8 cellular contexts compared by ENCODE assay signal in the genomic region with DNA sequence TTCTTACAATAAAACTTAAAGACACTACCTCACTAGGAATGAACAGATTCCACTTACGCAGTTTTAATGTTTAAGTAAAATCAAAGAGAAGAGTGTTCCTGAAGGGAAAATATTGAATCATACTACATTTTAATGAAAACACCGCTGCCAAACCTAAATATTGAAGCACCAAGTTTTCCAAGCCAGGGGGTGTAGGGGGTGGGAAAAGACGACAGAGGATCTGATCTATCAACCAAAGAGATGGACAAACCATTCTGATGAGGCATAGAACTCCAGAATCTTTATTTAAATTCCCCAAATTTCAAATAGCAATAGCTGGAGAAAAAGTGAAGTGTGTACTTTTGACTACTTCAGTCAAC. TPM values are rescaled to one million over a fixed set of nuclear protein-coding genes. Genes with fewer than 3 reads are reported as not detected.
DNase-seq lines count a peak whose midpoint lies in the region; ATAC-seq and TF ChIP-seq lines count a peak whose summit lies in the region.

No MANE protein-coding gene starts in this region.

- no peak for TF ChIP-seq POLR2A in thyroid gland (IDR thresholded peaks at IDR 0.05)

- no peak for TF ChIP-seq RAD21 in liver (IDR thresholded peaks at IDR 0.05)

- H3K36me3 Mint-ChIP-seq in activated CD8-positive, alpha-beta memory T cell treated with anti-CD3 and anti-CD28 coated beads, Interleukin-2, amount 10 ng/mL, durations not matched to agents 7 days and 5 days: peaks cover 30% of the 10 kb centered on the region

- H3K9me3 ChIP-seq in ascending aorta: no peaks in the 10 kb centered on the region
- no peaks in the 10 kb centered on the region for H3K9me3 ChIP-seq in liver (ENCODE audit: control insufficient read depth in 4 of 4, low read length in 3 of 4)
- no peaks in the 10 kb centered on the region for H3K9me3 ChIP-seq in thyroid gland

- TF ChIP-seq CTCF in ascending aorta (IDR thresholded peaks at IDR 0.05): no peak
- no peak for TF ChIP-seq CTCF in liver (IDR thresholded peaks at IDR 0.05; ENCODE audit: low read depth, low read length, missing input control)
- no peak for TF ChIP-seq CTCF in thyroid gland (IDR thresholded peaks at IDR 0.05)

- H3K27me3 Mint-ChIP-seq in activated CD8-positive, alpha-beta memory T cell treated with anti-CD3 and anti-CD28 coated beads, Interleukin-2, amount 10 ng/mL, durations not matched to agents 7 days and 5 days: no peaks in the 10 kb centered on the region

- H3K4me1 ChIP-seq in ascending aorta: peaks cover 0 to 21% of the 10 kb centered on the region in 2 donors
- peaks cover 0 to 27% (median 18%) of the 10 kb centered on the region in 4 donors for H3K4me1 ChIP-seq in liver (ENCODE audit: control insufficient read depth in 4 of 4, insufficient read depth in 4 of 4, low read length in 3 of 4)
- H3K4me1 ChIP-seq in thyroid gland: peaks cover 19 to 20% of the 10 kb centered on the region in 2 donors

- H3K27ac Mint-ChIP-seq in activated CD8-positive, alpha-beta memory T cell treated with anti-CD3 and anti-CD28 coated beads, Interleukin-2, amount 10 ng/mL, durations not matched to agents 7 days and 5 days: peak overlapping the region; percentile 100

- intact Hi-C loops in ascending aorta (cut with DNase I): loop anchor here (2.0 to 10.0 kb wide), 3 partner anchors 32 to 284 kb away; a partner anchor contains a TSS
- intact Hi-C loops in thyroid gland (cut with DNase I): loop anchor here (5.0 kb wide), 1 partner anchor 38 kb away; no protein-coding TSS in a partner anchor

- CTCF ChIA-PET in activated CD8-positive, alpha-beta memory T cell treated with anti-CD3 and anti-CD28 coated beads, Interleukin-2, amount 10 ng/mL, durations not matched to agents 7 days and 5 days (lab: Charles Lee): interaction anchor here (0.8 to 6.9 kb wide), 8 partner anchors 22 to 199 kb away, joined by 3 to 199 read pairs (median 4); no protein-coding TSS in a partner anchor

- H3K27me3 ChIP-seq in ascending aorta (no peaks in the 10 kb centered on the region), liver (ENCODE audit: control insufficient read depth in 4 of 4, insufficient read depth in 4 of 4, low read length in 3 of 4) (no peaks in the 10 kb centered on the region), thyroid gland (no peaks in the 10 kb centered on the region)

- H3K36me3 ChIP-seq in ascending aorta (no peaks in the 10 kb centered on the region), liver (ENCODE audit: control insufficient read depth in 4 of 4, insufficient read depth in 3 of 4, low read depth in 1 of 4, low read length in 3 of 4) (no peaks in the 10 kb centered on the region), thyroid gland (no peaks in the 10 kb centered on the region)

- 6% methylated on average over 3 of the region's 3 CpGs for WGBS in liver
- WGBS in thyroid gland, 2 donors: 10 to 13% methylated on average over 3 of the region's 3 CpGs

- H3K9ac ChIP-seq in liver (ENCODE audit: low read depth in 1 of 2, low read length in 2 of 2): peak overlapping the region; percentile 86 to 89

- H3K27ac ChIP-seq in ascending aorta (peak overlapping the region; percentile 89 to 97), liver (ENCODE audit: low read depth in 1 of 2, low read length in 2 of 2) (peak overlapping the region; percentile 94 to 99), thyroid gland (peak overlapping the region; percentile 61 to 94 (median 85))

- no peak for ATAC-seq in activated CD8-positive, alpha-beta memory T cell treated with anti-CD3 and anti-CD28 coated beads, Interleukin-2, amount 10 ng/mL, durations not matched to agents 7 days and 5 days
- no peak for ATAC-seq in GM18502 (IDR thresholded peaks at IDR 0.05; ENCODE audit: poor library complexity, unreplicated experiment)

- H3K4me3 Mint-ChIP-seq in activated CD8-positive, alpha-beta memory T cell treated with anti-CD3 and anti-CD28 coated beads, Interleukin-2, amount 10 ng/mL, durations not matched to agents 7 days and 5 days: peak overlapping the region; percentile 91

- peaks cover 52% of the 10 kb centered on the region for H3K4me1 Mint-ChIP-seq in activated CD8-positive, alpha-beta memory T cell treated with anti-CD3 and anti-CD28 coated beads, Interleukin-2, amount 10 ng/mL, durations not matched to agents 7 days and 5 days

- no peaks in the 10 kb centered on the region for H3K9me3 Mint-ChIP-seq in activated CD8-positive, alpha-beta memory T cell treated with anti-CD3 and anti-CD28 coated beads, Interleukin-2, amount 10 ng/mL, durations not matched to agents 7 days and 5 days (ENCODE audit: low read depth)

- no peak for DNase-seq in activated CD8-positive, alpha-beta memory T cell treated with anti-CD3 and anti-CD28 coated beads, Interleukin-2, amount 10 ng/mL, durations not matched to agents 7 days and 5 days
- DNase-seq in activated CD8-positive, alpha-beta memory T cell treated with anti-CD3 and anti-CD28 coated beads, Interleukin-2, amount 50 U/mL, for 48 hours: no peak
- DNase-seq in ascending aorta (ENCODE audit: low spot score in 2 of 2): no peak
- DNase-seq in thyroid gland: no peak
- no peak for DNase-seq in ureter (ENCODE audit: low spot score)
- DNase-seq in middle frontal gyrus (ENCODE audit: extremely low spot score, low spot score): no peak

- peak overlapping the region; percentile 79 to 90 for H3K4me3 ChIP-seq in ascending aorta
- peak overlapping the region; percentile 85 to 92 (median 91) for H3K4me3 ChIP-seq in liver (ENCODE audit: low read depth in 1 of 3, low read length in 3 of 3)
- H3K4me3 ChIP-seq in thyroid gland (replicated peaks in 1 of 3): peak overlapping the region in 2 of 3 donors; percentile 42 to 78

TF ChIP-seq in liver, 16 proteins besides CTCF, POLR2A, EP300 and RAD21:
- no peak for TF ChIP-seq RXRA (IDR thresholded peaks at IDR 0.05)
- no peak for TF ChIP-seq EGR1 (IDR thresholded peaks at IDR 0.05; ENCODE audit: low read depth in 2 of 2)
- TF ChIP-seq YY1 (IDR thresholded peaks at IDR 0.05): no peak
- TF ChIP-seq, protein P1, sequence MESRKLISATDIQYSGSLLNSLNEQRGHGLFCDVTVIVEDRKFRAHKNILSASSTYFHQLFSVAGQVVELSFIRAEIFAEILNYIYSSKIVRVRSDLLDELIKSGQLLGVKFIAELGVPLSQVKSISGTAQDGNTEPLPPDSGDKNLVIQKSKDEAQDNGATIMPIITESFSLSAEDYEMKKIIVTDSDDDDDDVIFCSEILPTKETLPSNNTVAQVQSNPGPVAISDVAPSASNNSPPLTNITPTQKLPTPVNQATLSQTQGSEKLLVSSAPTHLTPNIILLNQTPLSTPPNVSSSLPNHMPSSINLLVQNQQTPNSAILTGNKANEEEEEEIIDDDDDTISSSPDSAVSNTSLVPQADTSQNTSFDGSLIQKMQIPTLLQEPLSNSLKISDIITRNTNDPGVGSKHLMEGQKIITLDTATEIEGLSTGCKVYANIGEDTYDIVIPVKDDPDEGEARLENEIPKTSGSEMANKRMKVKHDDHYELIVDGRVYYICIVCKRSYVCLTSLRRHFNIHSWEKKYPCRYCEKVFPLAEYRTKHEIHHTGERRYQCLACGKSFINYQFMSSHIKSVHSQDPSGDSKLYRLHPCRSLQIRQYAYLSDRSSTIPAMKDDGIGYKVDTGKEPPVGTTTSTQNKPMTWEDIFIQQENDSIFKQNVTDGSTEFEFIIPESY (IDR thresholded peaks at IDR 0.05): no peak
- TF ChIP-seq HNF4G (IDR thresholded peaks at IDR 0.05): no peak
- TF ChIP-seq, protein P2, sequence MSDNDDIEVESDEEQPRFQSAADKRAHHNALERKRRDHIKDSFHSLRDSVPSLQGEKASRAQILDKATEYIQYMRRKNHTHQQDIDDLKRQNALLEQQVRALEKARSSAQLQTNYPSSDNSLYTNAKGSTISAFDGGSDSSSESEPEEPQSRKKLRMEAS (IDR thresholded peaks at IDR 0.05): no peak

RNA-seq across cellular contexts. Expression of a gene that starts 1.2 kb away (rescaled TPM):
- total RNA-seq in activated CD8-positive, alpha-beta memory T cell treated with anti-CD3 and anti-CD28 coated beads, Interleukin-2, amount 10 ng/mL, durations not matched to agents 7 days and 5 days: 10 to 100 TPM; 70.9 to 79.7 TPM
- total RNA-seq in ascending aorta (23.7 TPM), liver (10 to 100 TPM in 1 of 2 donors, 1 to 10 TPM in 1; 9.2 to 20.2 TPM), thyroid gland (10 to 100 TPM; 18.0 to 33.9 (median 28.4) TPM), ureter (88.7 TPM)
- polyA plus RNA-seq in liver: 1 to 10 TPM; 3.5 to 4.7 TPM

RNA-seq across cellular contexts. Expression of a gene that starts 49.7 kb away (rescaled TPM):
- total RNA-seq in activated CD8-positive, alpha-beta memory T cell treated with anti-CD3 and anti-CD28 coated beads, Interleukin-2, amount 10 ng/mL, durations not matched to agents 7 days and 5 days: not detected
- total RNA-seq in ascending aorta (3.4 TPM), liver (1 to 10 TPM; 5.9 to 9.9 TPM), thyroid gland (1 to 10 TPM; 1.4 to 6.7 (median 2.6) TPM), ureter (3.7 TPM)
- 1 to 10 TPM; 5.3 to 5.6 TPM for polyA plus RNA-seq in liver
